20 cellular contexts compared by ENCODE assay signal in the genomic region with DNA sequence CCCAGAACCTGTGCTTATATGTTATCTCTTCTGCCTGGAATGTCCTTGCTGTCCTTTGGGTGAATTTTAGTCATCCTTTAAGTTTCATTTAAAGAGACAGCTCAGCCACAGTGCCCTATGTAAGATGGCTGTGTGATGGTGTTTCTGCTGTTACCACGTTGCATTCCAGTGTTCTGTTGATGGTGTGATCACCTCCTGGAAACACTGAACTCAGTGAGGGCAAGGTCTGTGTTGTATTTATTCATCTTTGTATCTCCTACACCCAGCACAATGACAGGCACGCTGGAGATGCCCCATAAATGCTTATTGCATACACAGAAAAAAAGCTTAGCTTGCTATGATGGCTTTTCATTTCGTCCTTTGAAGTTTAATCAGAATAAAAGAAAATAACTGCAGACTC.
DNase-seq lines count a peak whose midpoint lies in the region; FAIRE-seq and TF ChIP-seq lines count a peak whose summit lies in the region.
"Had no signal": no experiment of that assay in that cellular context is flagged by ENCODE, and none has a peak within 500 bp of the region (broad histone marks: within the 10 kb centered on the region; RNA-seq: fewer than 3 reads in every experiment).

No MANE protein-coding gene starts in this region.

- H3K36me3 ChIP-seq in HUES48 (ENCODE audit: control insufficient read depth, insufficient read depth, low read length) (no peaks in the 10 kb centered on the region), esophagus muscularis mucosa (no peaks in the 10 kb centered on the region)
- H3K36me3 ChIP-seq: BE2C, Peyer's patch had no signal

- H3K4me1 ChIP-seq in HUES48 (ENCODE audit: control insufficient read depth, insufficient read depth, low read length) (peaks cover 24% of the 10 kb centered on the region), esophagus muscularis mucosa (no peaks in the 10 kb centered on the region)
- H3K4me1 ChIP-seq: BE2C, Peyer's patch had no signal

- H3K4me1 Mint-ChIP-seq in neural crest cell = peaks cover 29% of the 10 kb centered on the region

- DNase-seq in esophagus muscularis mucosa (ENCODE audit: extremely low spot score) = peak; percentile 57
- no peak for DNase-seq in neural crest cell (ENCODE audit: low read depth, low spot score)
- no peak for DNase-seq in kidney tubule cell (ENCODE audit: low spot score)
- no peak for DNase-seq in activated CD4-positive, alpha-beta T cell treated with anti-CD3 and anti-CD28 coated beads, Interleukin-2, amount 50 U/mL, for 48 hours
- DNase-seq in HTR-8/SVneo (ENCODE audit: insufficient read length, low spot score) = no peak
- DNase-seq: BE2C, EL, Karpas-422, NCI-H1694, NCI-H2081, NCI-H2171, NCI-H345, NCI-H524, Peyer's patch had no signal

- TF ChIP-seq POLR2A in esophagus muscularis mucosa (IDR thresholded peaks at IDR 0.05; ENCODE audit: low read depth) = no peak

- H3K4me3 ChIP-seq in HUES48 (ENCODE audit: low read depth, low read length) (no peak overlapping the region), esophagus muscularis mucosa (no peak overlapping the region)
- H3K4me3 ChIP-seq: Peyer's patch had no signal

- no peak overlapping the region for H3K9ac ChIP-seq in HUES48 (ENCODE audit: low read depth, low read length)

- no peak for FAIRE-seq in HTR-8/SVneo (lab: Jason Lieb, UNC)
- FAIRE-seq: GM19239, H54 had no signal

- TF ChIP-seq CTCF in esophagus muscularis mucosa (IDR thresholded peaks at IDR 0.05) = no peak
- no peak for TF ChIP-seq CTCF in neural crest cell (conservative IDR thresholded peaks at IDR 0.05)

- peaks cover 2% of the 10 kb centered on the region for H3K36me3 Mint-ChIP-seq in neural crest cell (ENCODE audit: low read depth)

- H3K27ac Mint-ChIP-seq in neural crest cell (ENCODE audit: unreplicated experiment) = peak overlapping the region; percentile 88
- H3K27ac Mint-ChIP-seq: IgD-negative memory B cell had no signal

- H3K27me3 ChIP-seq in HUES48 (ENCODE audit: control insufficient read depth, insufficient read depth, low read length) (no peaks in the 10 kb centered on the region), esophagus muscularis mucosa (no peaks in the 10 kb centered on the region)
- H3K27me3 ChIP-seq: Peyer's patch had no signal

- WGBS in esophagus muscularis mucosa = 54% methylated on average over 3 of the region's 3 CpGs

- H3K9me3 ChIP-seq in HUES48 (ENCODE audit: control insufficient read depth, insufficient read depth, low read length) (peaks cover 10% of the 10 kb centered on the region), esophagus muscularis mucosa (no peaks in the 10 kb centered on the region)
- H3K9me3 ChIP-seq: BE2C, Peyer's patch had no signal

- intact Hi-C loops in esophagus muscularis mucosa (cut with DNase I) = no loop called here

- TF ChIP-seq EP300 in esophagus muscularis mucosa (IDR thresholded peaks at IDR 0.05) = no peak

- no peaks in the 10 kb centered on the region for H3K27me3 Mint-ChIP-seq in neural crest cell (ENCODE audit: low read depth)
- H3K27me3 Mint-ChIP-seq: IgD-negative memory B cell had no signal

- H3K9me3 Mint-ChIP-seq in neural crest cell = peaks cover 4% of the 10 kb centered on the region

- peak overlapping the region; percentile 81 for H3K27ac ChIP-seq in HUES48 (ENCODE audit: low read depth, low read length)
- peak overlapping the region; percentile 59 for H3K27ac ChIP-seq in angular gyrus (ENCODE audit: low read depth, low read length)
- H3K27ac ChIP-seq in esophagus muscularis mucosa (replicated peaks in 1 of 4) = no peak overlapping the region
- H3K27ac ChIP-seq: HL-60, Peyer's patch had no signal

- no peak overlapping the region for H3K4me3 Mint-ChIP-seq in neural crest cell
- H3K4me3 Mint-ChIP-seq: IgD-negative memory B cell had no signal

Comparison
In these comparisons a context has a peak if more than half of its experiments do, and no peak if none do; other contexts are left out.
1. H3K27ac ChIP-seq: peak in HUES48 (single experiment) and angular gyrus (single experiment); none in esophagus muscularis mucosa (0 of 4).